In genomic region chr9:127519301-127520166, GRCh38 we compare ENCODE assay signal across 8 cellular contexts.
DNase-seq lines count a peak whose midpoint lies in the region; ATAC-seq and TF ChIP-seq lines count a peak whose summit lies in the region.

No MANE protein-coding gene starts in this region.

- no peak overlapping the region for H3K4me3 ChIP-seq in adrenal gland
- H3K4me3 ChIP-seq in suprapubic skin, result no peak overlapping the region

- no peaks in the 10 kb centered on the region for H3K36me3 Mint-ChIP-seq in stimulated activated memory B cell treated with anti-CD40 and anti-IgM and Interleukin-4, amounts not matched to agents 10 μg/mL and 1 μg/mL and 100 μg/mL, for 72 hours

- 61 to 69% (median 64%) methylated on average over 11 to 22 of the region's 22 CpGs for WGBS in adrenal gland, 4 donors
- WGBS in suprapubic skin, result 69% methylated on average over 22 of the region's 22 CpGs

- DNase-seq in CD1c-positive myeloid dendritic cell (ENCODE audit: extremely low spot score) (peak; percentile 90), M059J (ENCODE audit: low read depth) (peak; percentile 100), adrenal gland (peak in 2 of 7 donors; percentile 54 to 59), islet precursor cell (peak; percentile 98), DMS53 (lab: John Stamatoyannopoulos, UW) (no peak), DMS79 treated with DMSO at 0.1 percent for 48 hours (lab: John Stamatoyannopoulos, UW) (no peak), suprapubic skin (ENCODE audit: low spot score in 2 of 2) (no peak)

- H3K4me1 Mint-ChIP-seq in stimulated activated memory B cell treated with anti-CD40 and anti-IgM and Interleukin-4, amounts not matched to agents 10 μg/mL and 1 μg/mL and 100 μg/mL, for 72 hours, result peaks cover 17% of the 10 kb centered on the region

- peaks cover 0 to 47% of the 10 kb centered on the region in 2 donors for H3K36me3 ChIP-seq in adrenal gland (replicated peaks in 1 of 2)
- peaks cover 70% of the 10 kb centered on the region for H3K36me3 ChIP-seq in suprapubic skin

- intact Hi-C loops in adrenal gland (cut with DNase I), result loop anchor here in 1 of 2 donors (5.0 kb wide), 1 partner anchor 63 kb away; no protein-coding TSS in a partner anchor

- no peak for TF ChIP-seq POLR2A in adrenal gland (IDR thresholded peaks at IDR 0.05)
- no peak for TF ChIP-seq POLR2A in suprapubic skin (IDR thresholded peaks at IDR 0.05)

- peak overlapping the region in 3 of 5 donors; percentile 64 to 85 (median 80) for H3K27ac ChIP-seq in adrenal gland
- H3K27ac ChIP-seq in suprapubic skin, result no peak overlapping the region

- no peak for TF ChIP-seq EP300 in suprapubic skin (IDR thresholded peaks at IDR 0.05)

- peaks cover 5% of the 10 kb centered on the region for H3K9me3 Mint-ChIP-seq in stimulated activated memory B cell treated with anti-CD40 and anti-IgM and Interleukin-4, amounts not matched to agents 10 μg/mL and 1 μg/mL and 100 μg/mL, for 72 hours

- H3K4me1 ChIP-seq in adrenal gland (replicated peaks in 1 of 2), result peaks cover 31 to 42% of the 10 kb centered on the region in 2 donors
- peaks cover 34% of the 10 kb centered on the region for H3K4me1 ChIP-seq in suprapubic skin

- TF ChIP-seq CTCF in adrenal gland (IDR thresholded peaks at IDR 0.05) (no peak), suprapubic skin (IDR thresholded peaks at IDR 0.05) (no peak)

- H3K27ac Mint-ChIP-seq in stimulated activated memory B cell treated with anti-CD40 and anti-IgM and Interleukin-4, amounts not matched to agents 10 μg/mL and 1 μg/mL and 100 μg/mL, for 72 hours, result no peak overlapping the region

- peaks cover 19% of the 10 kb centered on the region for H3K27me3 Mint-ChIP-seq in stimulated activated memory B cell treated with anti-CD40 and anti-IgM and Interleukin-4, amounts not matched to agents 10 μg/mL and 1 μg/mL and 100 μg/mL, for 72 hours

- no peak overlapping the region for H3K4me3 Mint-ChIP-seq in stimulated activated memory B cell treated with anti-CD40 and anti-IgM and Interleukin-4, amounts not matched to agents 10 μg/mL and 1 μg/mL and 100 μg/mL, for 72 hours

- H3K9me3 ChIP-seq in adrenal gland (replicated peaks in 1 of 3) (peaks cover 0 to 5% (median 0%) of the 10 kb centered on the region in 3 donors), suprapubic skin (no peaks in the 10 kb centered on the region)

- ATAC-seq in stimulated activated memory B cell treated with anti-CD40 and anti-IgM and Interleukin-4, amounts not matched to agents 10 μg/mL and 1 μg/mL and 100 μg/mL, for 72 hours, result peak; percentile 65

- H3K27me3 ChIP-seq in adrenal gland, result no peaks in the 10 kb centered on the region
- no peaks in the 10 kb centered on the region for H3K27me3 ChIP-seq in suprapubic skin

Comparison
In these comparisons a context has a peak if more than half of its experiments do, and no peak if none do; other contexts are left out.
1. DNase-seq: peak in CD1c-positive myeloid dendritic cell (single experiment), M059J (single experiment) and islet precursor cell (single experiment); none in DMS53 (single experiment), DMS79 treated with DMSO at 0.1 percent for 48 hours (single experiment) and suprapubic skin (0 of 2).